In genomic region chr9:89807682-89808075, GRCh38 we compare ENCODE assay signal across 13 cellular contexts.
"Had no signal": no experiment of that assay in that cellular context is flagged by ENCODE, and none has a peak within 500 bp of the region (broad histone marks: within the 10 kb centered on the region; RNA-seq: fewer than 3 reads in every experiment).

No MANE protein-coding gene starts in this region.

- H3K9me3 Mint-ChIP-seq: neural crest cell had no signal

- H3K9me3 ChIP-seq: ovary, tibial nerve had no signal

- DNase-seq: activated CD4-positive, CD25-positive, alpha-beta regulatory T cell treated with anti-CD3 and anti-CD28 coated beads, Interleukin-2, amount 50 U/mL, for 72 hours; activated naive CD4-positive, alpha-beta T cell treated with anti-CD3 and anti-CD28 coated beads, Interleukin-2, amount 50 U/mL, for 16 hours; caudate nucleus; effector CD4-positive, alpha-beta T cell; foreskin fibroblast; hypothalamus; stimulated activated CD4-positive, alpha-beta T cell treated with anti-CD3 and anti-CD28 coated beads, Interleukin-2, amount 100 ng/mL, for 48 hours; stimulated activated naive CD4-positive, alpha-beta T cell; T1000 had no signal

- H3K4me3 Mint-ChIP-seq: neural crest cell had no signal

- H3K4me3 ChIP-seq: coronary artery, ovary, tibial nerve had no signal

- H3K27me3 ChIP-seq: ovary, tibial nerve had no signal

- H3K27ac ChIP-seq: coronary artery, tibial nerve had no signal

- H3K36me3 ChIP-seq: ovary, tibial nerve had no signal
